17 cellular contexts compared by ENCODE assay signal in genomic region chr16:4870138-4870671, GRCh38. TPM values are rescaled to one million over a fixed set of nuclear protein-coding genes. Genes with fewer than 3 reads are reported as not detected.
DNase-seq lines count a peak whose midpoint lies in the region; ATAC-seq and TF ChIP-seq lines count a peak whose summit lies in the region.
"Had no signal": no experiment of that assay in that cellular context is flagged by ENCODE, and none has a peak within 500 bp of the region (broad histone marks: within the 10 kb centered on the region; RNA-seq: fewer than 3 reads in every experiment).

No MANE protein-coding gene starts in this region.

- no peak for TF ChIP-seq POLR2A in erythroblast (IDR thresholded peaks at IDR 0.05; ENCODE audit: low read length)

- TF ChIP-seq CTCF in GM13976 (IDR thresholded peaks at IDR 0.05; ENCODE audit: borderline replicate concordance, control extremely low read depth, extremely low read depth, insufficient read depth, missing control alignments), result no peak

- intact Hi-C loops in cardiac septum (cut with DNase I), result no loop called here
- intact Hi-C loops in Right ventricle myocardium superior (cut with DNase I), result no loop called here
- intact Hi-C loops in posterior cingulate gyrus (cut with DNase I), result no loop called here

- ATAC-seq in Right ventricle myocardium superior (ENCODE audit: poor library complexity) (no peak), esophagus mucosa (peak; percentile 34), GM21723 (IDR thresholded peaks at IDR 0.05; ENCODE audit: unreplicated experiment) (no peak), HG02840 (IDR thresholded peaks at IDR 0.05; ENCODE audit: low FRiP score, unreplicated experiment) (no peak)
- ATAC-seq: effector memory CD8-positive, alpha-beta T cell had no signal

- in situ Hi-C loops in GM13976 (cut with MboI; ENCODE audit: low sequenced_read_pairs, unreplicated experiment), result no loop called here

- DNase-seq in cardiac septum (ENCODE audit: low spot score) (peak; percentile 71), Right ventricle myocardium superior (no peak), posterior cingulate gyrus (peak in 6 of 10 donors; percentile 15 to 84 (median 62)), erythroblast (lab: John Stamatoyannopoulos, UW) (no peak), GM13976 (ENCODE audit: low spot score) (no peak)
- DNase-seq: activated CD4-positive, alpha-beta T cell treated with anti-CD3 and anti-CD28 coated beads, Interleukin-2, amount 50 U/mL, for 48 hours; activated gamma-delta T cell treated with Interleukin-2 at 50 U/mL for 16 hours; brain microvascular endothelial cell; effector memory CD8-positive, alpha-beta T cell; islet precursor cell; NCI-H1105 treated with DMSO at 0.1 percent for 48 hours; NCI-H2029; NCI-H345; WERI-Rb-1 had no signal

RNA-seq across cellular contexts. Expression of gene UBN1, which starts 22.9 kb away (rescaled TPM):
- total RNA-seq in cardiac septum, result 23.6 TPM
- total RNA-seq in Right ventricle myocardium superior, result 42.1 TPM
- 12.0 TPM for total RNA-seq in esophagus mucosa

RNA-seq across cellular contexts. Expression of gene GLYR1, which starts 23.1 kb away (rescaled TPM):
- 64.9 TPM for total RNA-seq in cardiac septum
- total RNA-seq in Right ventricle myocardium superior, result 93.3 TPM
- 49.9 TPM for total RNA-seq in esophagus mucosa

Comparison
In these comparisons a context has a peak if more than half of its experiments do, and no peak if none do; other contexts are left out.
1. DNase-seq: peak in cardiac septum (single experiment) and posterior cingulate gyrus (6 of 10); none in Right ventricle myocardium superior (single experiment), erythroblast (0 of 2) and GM13976 (single experiment).